In the genomic region with DNA sequence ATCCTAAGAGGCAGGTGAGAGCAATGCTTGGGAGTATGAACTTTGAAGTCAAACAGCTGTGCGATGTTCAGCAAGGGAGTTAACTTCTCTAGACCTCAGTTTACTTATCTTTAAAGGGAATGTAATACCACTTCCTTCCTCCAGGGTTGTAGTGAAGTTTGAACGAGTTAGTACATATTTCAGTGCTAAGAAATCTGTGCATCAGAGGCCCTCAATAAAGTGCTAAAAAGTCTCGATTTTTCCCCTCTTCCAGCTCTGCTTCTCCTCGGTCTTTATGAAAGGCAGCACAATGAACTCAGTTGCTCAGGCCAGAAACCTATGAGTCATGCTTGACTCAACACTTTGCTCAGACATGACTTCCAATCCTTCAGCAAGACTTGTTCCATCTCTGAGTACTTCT, we compare ENCODE assay signal across 12 cellular contexts.
A peak's percentile ranks its signal among the peaks of the same experiment; 100 is the strongest.
DNase-seq lines count a peak whose midpoint lies in the region; ATAC-seq, FAIRE-seq and TF ChIP-seq lines count a peak whose summit lies in the region.
"Had no signal": no experiment of that assay in that cellular context is flagged by ENCODE, and none has a peak within 500 bp of the region (broad histone marks: within the 10 kb centered on the region; RNA-seq: fewer than 3 reads in every experiment).

No MANE protein-coding gene starts in this region.

- no peak overlapping the region for H3K56ac ChIP-seq in mesendoderm (ENCODE audit: low read length)

- H3K4me3 Mint-ChIP-seq in endothelial cell (ENCODE audit: unreplicated experiment): no peak overlapping the region
- H3K4me3 Mint-ChIP-seq in T-helper 17 cell: no peak overlapping the region
- H3K4me3 Mint-ChIP-seq: activated naive CD8-positive, alpha-beta T cell treated with anti-CD3 and anti-CD28 coated beads, Interleukin-2, amount 10 ng/mL, durations not matched to agents 7 days and 5 days had no signal

- no peak for FAIRE-seq in urothelium cell line (lab: Jason Lieb, UNC)

- H3K18ac ChIP-seq in mesendoderm (ENCODE audit: low read length): no peak overlapping the region

- H2BK15ac ChIP-seq in mesendoderm (replicated peaks; ENCODE audit: low read depth): no peak overlapping the region

- no peak overlapping the region for H2AK5ac ChIP-seq in mesendoderm (ENCODE audit: low read length)

- H3K4ac ChIP-seq in mesendoderm (ENCODE audit: low read depth, low read length): no peak overlapping the region

- no peak overlapping the region for H3K23ac ChIP-seq in mesendoderm (ENCODE audit: low read length)

- no peaks in the 10 kb centered on the region for H3K79me1 ChIP-seq in mesendoderm (ENCODE audit: low read length)

- H3K27me3 Mint-ChIP-seq in endothelial cell (ENCODE audit: unreplicated experiment): no peaks in the 10 kb centered on the region
- H3K27me3 Mint-ChIP-seq in T-helper 17 cell: peaks cover 11% of the 10 kb centered on the region
- H3K27me3 Mint-ChIP-seq: activated naive CD8-positive, alpha-beta T cell treated with anti-CD3 and anti-CD28 coated beads, Interleukin-2, amount 10 ng/mL, durations not matched to agents 7 days and 5 days had no signal

- H3K9ac ChIP-seq in KMS-11 (no peak overlapping the region), mesendoderm (ENCODE audit: low read length) (no peak overlapping the region)

- H3K36me3 Mint-ChIP-seq in endothelial cell (ENCODE audit: low read depth, unreplicated experiment): no peaks in the 10 kb centered on the region
- H3K36me3 Mint-ChIP-seq in T-helper 17 cell (ENCODE audit: low read depth): peaks cover 2% of the 10 kb centered on the region
- H3K36me3 Mint-ChIP-seq: activated naive CD8-positive, alpha-beta T cell treated with anti-CD3 and anti-CD28 coated beads, Interleukin-2, amount 10 ng/mL, durations not matched to agents 7 days and 5 days had no signal

- no peak overlapping the region for H2BK5ac ChIP-seq in mesendoderm (ENCODE audit: low read length)

- H2AFZ ChIP-seq in KMS-11 (ENCODE audit: low read depth): no peak overlapping the region

- H3K27ac ChIP-seq in cardiac muscle cell (no peak overlapping the region), heart right ventricle (no peak overlapping the region), KMS-11 (no peak overlapping the region), mesendoderm (ENCODE audit: low read depth, low read length) (no peak overlapping the region)
- H3K27ac ChIP-seq: SK-N-MC had no signal

- H3K4me1 ChIP-seq in cardiac muscle cell (ENCODE audit: low read depth): no peaks in the 10 kb centered on the region
- no peaks in the 10 kb centered on the region for H3K4me1 ChIP-seq in heart right ventricle
- H3K4me1 ChIP-seq in KMS-11 (ENCODE audit: low read depth, poor library complexity, severe bottlenecking): no peaks in the 10 kb centered on the region
- H3K4me1 ChIP-seq in mesendoderm (ENCODE audit: control insufficient read depth, low read depth, low read length): no peaks in the 10 kb centered on the region

- H3K27me3 ChIP-seq in cardiac muscle cell: no peaks in the 10 kb centered on the region
- H3K27me3 ChIP-seq in heart right ventricle: no peaks in the 10 kb centered on the region
- H3K27me3 ChIP-seq in KMS-11 (ENCODE audit: insufficient read depth, low read depth): no peaks in the 10 kb centered on the region
- no peaks in the 10 kb centered on the region for H3K27me3 ChIP-seq in mesendoderm (ENCODE audit: insufficient read depth, low read length, poor library complexity)

- H3K79me2 ChIP-seq in KMS-11 (ENCODE audit: insufficient read depth, low read depth) (no peaks in the 10 kb centered on the region), mesendoderm (ENCODE audit: control insufficient read depth, insufficient read depth, low read length) (no peaks in the 10 kb centered on the region)

- no peaks in the 10 kb centered on the region for H3K9me3 Mint-ChIP-seq in endothelial cell (ENCODE audit: unreplicated experiment)
- H3K9me3 Mint-ChIP-seq: activated naive CD8-positive, alpha-beta T cell treated with anti-CD3 and anti-CD28 coated beads, Interleukin-2, amount 10 ng/mL, durations not matched to agents 7 days and 5 days had no signal

- no peaks in the 10 kb centered on the region for H3K9me3 ChIP-seq in cardiac muscle cell (ENCODE audit: low read depth)
- H3K9me3 ChIP-seq in heart right ventricle: no peaks in the 10 kb centered on the region
- no peaks in the 10 kb centered on the region for H3K9me3 ChIP-seq in T-helper 17 cell (ENCODE audit: control insufficient read depth, low read length, poor library complexity, severe bottlenecking)

- no peak overlapping the region for H3K27ac Mint-ChIP-seq in endothelial cell (ENCODE audit: unreplicated experiment)
- no peak overlapping the region for H3K27ac Mint-ChIP-seq in T-helper 17 cell
- H3K27ac Mint-ChIP-seq: activated naive CD8-positive, alpha-beta T cell treated with anti-CD3 and anti-CD28 coated beads, Interleukin-2, amount 10 ng/mL, durations not matched to agents 7 days and 5 days had no signal

- peak; percentile 20 for TF ChIP-seq CTCF in cardiac muscle cell (IDR thresholded peaks at IDR 0.05; ENCODE audit: low read depth, low read length)
- TF ChIP-seq CTCF in heart right ventricle (IDR thresholded peaks at IDR 0.05): peak in 2 of 9 donors; percentile 25 to 27
- TF ChIP-seq CTCF in KMS-11 (conservative IDR thresholded peaks at IDR 0.05; ENCODE audit: low read depth, low read length): peak; percentile 60
- TF ChIP-seq CTCF in endothelial cell (IDR thresholded peaks at IDR 0.05; ENCODE audit: unreplicated experiment): peak; percentile 70

- ATAC-seq in heart right ventricle: no peak
- ATAC-seq in HG02571 (IDR thresholded peaks at IDR 0.05; ENCODE audit: unreplicated experiment): no peak
- no peak for ATAC-seq in T-helper 17 cell
- ATAC-seq: left colon had no signal

- H3K4me1 Mint-ChIP-seq in endothelial cell (ENCODE audit: unreplicated experiment) (no peaks in the 10 kb centered on the region), T-helper 17 cell (peaks cover 5% of the 10 kb centered on the region)
- H3K4me1 Mint-ChIP-seq: activated naive CD8-positive, alpha-beta T cell treated with anti-CD3 and anti-CD28 coated beads, Interleukin-2, amount 10 ng/mL, durations not matched to agents 7 days and 5 days had no signal

- H4K8ac ChIP-seq in mesendoderm (ENCODE audit: low read depth, low read length): no peak overlapping the region

- H3K4me2 ChIP-seq in KMS-11 (no peak overlapping the region), mesendoderm (ENCODE audit: low read length) (no peak overlapping the region)

- 83 to 88% methylated on average over 4 of the region's 4 CpGs for WGBS in heart right ventricle, 2 donors
- no CpG with 5 or more reads among the region's 4 CpGs for WGBS in mesendoderm (ENCODE audit: extremely low coverage, insufficient coverage, low lambda C conversion rate)

- H4K5ac ChIP-seq in mesendoderm (ENCODE audit: low read length): no peak overlapping the region

- intact Hi-C loops in heart right ventricle (cut with DNase I): loop anchor here in 1 of 10 donors (5.0 kb wide), 1 partner anchor 41 kb away; no protein-coding TSS in a partner anchor

- H3K36me3 ChIP-seq in cardiac muscle cell (no peaks in the 10 kb centered on the region), heart right ventricle (no peaks in the 10 kb centered on the region), KMS-11 (ENCODE audit: insufficient read depth) (no peaks in the 10 kb centered on the region), mesendoderm (ENCODE audit: control insufficient read depth, insufficient read depth, low read length) (no peaks in the 10 kb centered on the region)

- no peaks in the 10 kb centered on the region for H4K20me1 ChIP-seq in KMS-11 (ENCODE audit: insufficient read depth)

- DNase-seq in cardiac muscle cell (ENCODE audit: low read depth in 1 of 2, low spot score in 1 of 2) (peak in 1 of 2 donors; percentile 77), heart right ventricle (no peak), endothelial cell (ENCODE audit: low spot score) (no peak), urothelium cell line (ENCODE audit: low spot score) (peak; percentile 29), T-helper 17 cell (no peak), mesendoderm (no peak)
- DNase-seq: activated naive CD8-positive, alpha-beta T cell treated with anti-CD3 and anti-CD28 coated beads, Interleukin-2, amount 10 ng/mL, durations not matched to agents 7 days and 5 days; DMS79; left colon had no signal

- H3K4me3 ChIP-seq in cardiac muscle cell: no peak overlapping the region
- no peak overlapping the region for H3K4me3 ChIP-seq in heart right ventricle
- H3K4me3 ChIP-seq in KMS-11 (IDR thresholded peaks at IDR 0.05; ENCODE audit: insufficient read depth, low read depth, low read length): no peak overlapping the region
- H3K4me3 ChIP-seq in mesendoderm (ENCODE audit: low read length): no peak overlapping the region
- H3K4me3 ChIP-seq: SK-N-MC had no signal

- H2BK120ac ChIP-seq in mesendoderm (ENCODE audit: low read depth, low read length): no peak overlapping the region
